Comparison of ENCODE assay signal across 11 cellular contexts in genomic region chr10:14554843-14555205, GRCh38.
DNase-seq lines count a peak whose midpoint lies in the region; ATAC-seq, FAIRE-seq and TF ChIP-seq lines count a peak whose summit lies in the region.
"Had no signal": no experiment of that assay in that cellular context is flagged by ENCODE, and none has a peak within 500 bp of the region (broad histone marks: within the 10 kb centered on the region; RNA-seq: fewer than 3 reads in every experiment).

No MANE protein-coding gene starts in this region.

- FAIRE-seq in RCC 7860 (lab: Jason Lieb, UNC) = no peak
- no peak for FAIRE-seq in endothelial cell of umbilical vein (lab: Jason Lieb, UNC)
- FAIRE-seq: K562 had no signal

- no peak overlapping the region for H3K9ac ChIP-seq in endothelial cell of umbilical vein (replicated peaks; ENCODE audit: extremely low read depth, insufficient read depth, low read length)

- no peaks in the 10 kb centered on the region for H3K9me1 ChIP-seq in endothelial cell of umbilical vein (replicated peaks; ENCODE audit: control insufficient read depth, extremely low read depth, insufficient read depth, low read length)

- POLR2A ChIA-PET in endothelial cell of umbilical vein (lab: Charles Lee) = no interaction called here

- H3K36me3 ChIP-seq in endothelial cell of umbilical vein (ENCODE audit: control insufficient read depth in 2 of 2, extremely low read depth in 1 of 2, insufficient read depth in 2 of 2, low read length in 2 of 2) (peaks cover 0 to 2% of the 10 kb centered on the region in 2 experiments), ovary (no peaks in the 10 kb centered on the region)
- H3K36me3 ChIP-seq: WERI-Rb-1 had no signal

- H3K4me1 ChIP-seq in endothelial cell of umbilical vein (ENCODE audit: control insufficient read depth, extremely low read depth, insufficient read depth, low read length) (peaks cover 53% of the 10 kb centered on the region), ovary (ENCODE audit: insufficient read depth) (no peaks in the 10 kb centered on the region)

- no peak for TF ChIP-seq POLR2A in endothelial cell of umbilical vein (IDR thresholded peaks at IDR 0.05; ENCODE audit: low read depth, low read length)
- no peak for TF ChIP-seq POLR2A in ovary (IDR thresholded peaks at IDR 0.05)

- intact Hi-C loops in endothelial cell of umbilical vein (cut with micrococcal nuclease) (loop anchor here (5.0 kb wide), 1 partner anchor 47 kb away; no protein-coding TSS in a partner anchor), ovary (cut with DNase I) (no loop called here)

- BruUV-seq in endothelial cell of umbilical vein (replicated peaks; lab: Mats Ljungman, UMichigan) = no TSS peak

- CTCF ChIA-PET in endothelial cell of umbilical vein (lab: Charles Lee) = interaction anchor here (0.9 to 1.0 kb wide), 4 partner anchors 9 to 24 kb away, joined by 3 to 5 read pairs (median 4); no protein-coding TSS in a partner anchor

- DNase-seq in GM12865 (ENCODE audit: low read depth) (peak; percentile 47), RCC 7860 (ENCODE audit: low spot score) (peak; percentile 27), endothelial cell of umbilical vein (ENCODE audit: low read depth, low spot score) (peak; percentile 62), progenitor cell of endocrine pancreas (ENCODE audit: low spot score, unreplicated experiment) (no peak), NCI-H82 treated with DMSO at 0.1 percent for 48 hours (lab: John Stamatoyannopoulos, UW; ENCODE audit: unreplicated experiment) (no peak), ovary (no peak)
- DNase-seq in central memory CD4-positive, alpha-beta T cell = no peak
- DNase-seq: NCI-H82, WERI-Rb-1 had no signal

- peaks cover 2% of the 10 kb centered on the region for H4K20me1 ChIP-seq in endothelial cell of umbilical vein (replicated peaks; ENCODE audit: control insufficient read depth, extremely low read depth, insufficient read depth, low read length)

- H3K9me3 ChIP-seq in endothelial cell of umbilical vein (replicated peaks; ENCODE audit: control insufficient read depth, insufficient read depth, low read length) = no peaks in the 10 kb centered on the region
- H3K9me3 ChIP-seq in ovary = no peaks in the 10 kb centered on the region

- H3K27me3 ChIP-seq in endothelial cell of umbilical vein (ENCODE audit: control insufficient read depth in 2 of 2, insufficient read depth in 2 of 2, low read length in 2 of 2) (no peaks in the 10 kb centered on the region), ovary (no peaks in the 10 kb centered on the region)

- H3K4me3 Mint-ChIP-seq in progenitor cell of endocrine pancreas (ENCODE audit: low read depth) = no peak overlapping the region

- TF ChIP-seq CTCF in GM12865 (IDR thresholded peaks at IDR 0.05; ENCODE audit: insufficient read depth, low read depth, low read length, missing control alignments) = no peak
- no peak for TF ChIP-seq CTCF in endothelial cell of umbilical vein (IDR thresholded peaks at IDR 0.05; ENCODE audit: extremely low read depth in 1 of 2, insufficient read depth in 1 of 2, low read depth in 1 of 2, low read length in 2 of 2)
- TF ChIP-seq CTCF in progenitor cell of endocrine pancreas (IDR thresholded peaks at IDR 0.05; ENCODE audit: unreplicated experiment) = no peak
- no peak for TF ChIP-seq CTCF in ovary (IDR thresholded peaks at IDR 0.05)

- no peak overlapping the region for H3K4me3 ChIP-seq in GM12865 (ENCODE audit: low read depth, low read length)
- no peak overlapping the region for H3K4me3 ChIP-seq in endothelial cell of umbilical vein (replicated peaks in 1 of 3; ENCODE audit: insufficient read depth in 1 of 3, low read depth in 1 of 3, low read length in 3 of 3)
- no peak overlapping the region for H3K4me3 ChIP-seq in ovary
- H3K4me3 ChIP-seq: K562 had no signal

- no peak for ATAC-seq in GM18909 (IDR thresholded peaks at IDR 0.05; ENCODE audit: poor library complexity, unreplicated experiment)
- ATAC-seq: K562 had no signal

- H3K36me3 Mint-ChIP-seq in progenitor cell of endocrine pancreas (ENCODE audit: insufficient read depth) = peaks cover 6% of the 10 kb centered on the region

- H3K4me1 Mint-ChIP-seq in progenitor cell of endocrine pancreas (ENCODE audit: low read depth) = peaks cover 58% of the 10 kb centered on the region

- no peak overlapping the region for H2AFZ ChIP-seq in endothelial cell of umbilical vein (ENCODE audit: low read depth, low read length)

- dilution Hi-C loops in endothelial cell of umbilical vein (cut with MboI; ENCODE audit: extremely low pct_ligation_motif_present, low sequenced_read_pairs) = no loop called here

- H3K79me2 ChIP-seq in endothelial cell of umbilical vein (ENCODE audit: control insufficient read depth, insufficient read depth, low read length) = peaks cover 92% of the 10 kb centered on the region

- H3K27ac ChIP-seq in endothelial cell of umbilical vein (ENCODE audit: insufficient read depth, low read depth, low read length) (peak overlapping the region; percentile 41), ovary (no peak overlapping the region)
- H3K27ac ChIP-seq: WERI-Rb-1 had no signal

- WGBS in ovary, 3 donors = 74 to 77% (median 76%) methylated on average over 1 of the region's 1 CpG

- H3K27me3 Mint-ChIP-seq in progenitor cell of endocrine pancreas = no peaks in the 10 kb centered on the region

- peak overlapping the region; percentile 20 for H3K4me2 ChIP-seq in endothelial cell of umbilical vein (ENCODE audit: insufficient read depth, low read length)

- peak overlapping the region; percentile 87 for H3K27ac Mint-ChIP-seq in progenitor cell of endocrine pancreas

- no peak for TF ChIP-seq EP300 in ovary (IDR thresholded peaks at IDR 0.05)

- no peaks in the 10 kb centered on the region for H3K9me3 Mint-ChIP-seq in progenitor cell of endocrine pancreas (ENCODE audit: low read depth)

TF ChIP-seq in endothelial cell of umbilical vein, 7 proteins besides CTCF, POLR2A, EP300 and RAD21:
- TF ChIP-seq FOS (IDR thresholded peaks at IDR 0.05; ENCODE audit: borderline replicate concordance, insufficient read depth, low read length) = peak; percentile 4
- peak; percentile 35 for TF ChIP-seq JUN (IDR thresholded peaks at IDR 0.05; ENCODE audit: borderline replicate concordance, insufficient read depth, insufficient read length, low read depth)
- TF ChIP-seq POLR2AphosphoS5 (IDR thresholded peaks at IDR 0.05; ENCODE audit: insufficient read depth, low read depth, low read length) = no peak

Comparison
In these comparisons a context has a peak if more than half of its experiments do, and no peak if none do; other contexts are left out.
1. DNase-seq: peak in GM12865 (single experiment), RCC 7860 (single experiment) and endothelial cell of umbilical vein (single experiment); none in progenitor cell of endocrine pancreas (single experiment), NCI-H82 treated with DMSO at 0.1 percent for 48 hours (single experiment), central memory CD4-positive, alpha-beta T cell (single experiment) and ovary (0 of 5).